In genomic region chr3:54146383-54147239, GRCh38 we compare ENCODE assay signal across 8 cellular contexts. TPM values are rescaled to one million over a fixed set of nuclear protein-coding genes. Genes with fewer than 3 reads are reported as not detected.
DNase-seq lines count a peak whose midpoint lies in the region; ATAC-seq, FAIRE-seq and TF ChIP-seq lines count a peak whose summit lies in the region.
"Had no signal": no experiment of that assay in that cellular context is flagged by ENCODE, and none has a peak within 500 bp of the region (broad histone marks: within the 10 kb centered on the region; RNA-seq: fewer than 3 reads in every experiment).

No MANE protein-coding gene starts in this region.

- DNase-seq in GM18507 (ENCODE audit: extremely low spot score, insufficient read length, low read depth), result peak; percentile 8
- peak; percentile 37 for DNase-seq in NCI-H146 treated with DMSO at 0.1 percent for 48 hours (lab: John Stamatoyannopoulos, UW; ENCODE audit: unreplicated experiment)
- no peak for DNase-seq in GM12878 (ENCODE audit: low read depth, low spot score)
- peak; percentile 68 for DNase-seq in kidney tubule cell (ENCODE audit: low spot score)
- DNase-seq in urothelium cell line (ENCODE audit: low spot score), result peak; percentile 75
- DNase-seq in stimulated activated CD4-positive, alpha-beta T cell treated with anti-CD3 and anti-CD28 coated beads, Interleukin-4, amount 100 ng/mL, for 4 hours, result no peak
- DNase-seq in activated CD4-positive, alpha-beta T cell treated with anti-CD3 and anti-CD28 coated beads, Interleukin-2, amount 50 U/mL, for 4 hours, result no peak

- peak; percentile 45; the same call in 1 of the 2 replicates for TF ChIP-seq RAD21 in GM12878 (IDR thresholded peaks at IDR 0.05; ENCODE audit: insufficient read depth, low read depth, low read length)

- POLR2A ChIA-PET in GM12878 (lab: Charles Lee), result no interaction called here

- 16% methylated on average over 14 of the region's 15 CpGs for WGBS in GM12878 (ENCODE audit: insufficient coverage, insufficient replicate concordance, low lambda C conversion rate, missing lambda C conversion rate)

- no peaks in the 10 kb centered on the region for H3K4me1 ChIP-seq in GM12878 (ENCODE audit: control insufficient read depth, insufficient read depth, low read length)
- H3K4me1 ChIP-seq: SJSA1 had no signal

- peak; percentile 90 for ATAC-seq in GM12878

- no peaks in the 10 kb centered on the region for H4K20me1 ChIP-seq in GM12878 (ENCODE audit: control insufficient read depth, insufficient read depth)

- no peak for TF ChIP-seq POLR2A in GM12878 (IDR thresholded peaks at IDR 0.05; ENCODE audit: low read depth, low read length)

- no peak for TF ChIP-seq EP300 in GM12878 (IDR thresholded peaks at IDR 0.05; ENCODE audit: borderline replicate concordance in 1 of 2, control insufficient read depth in 1 of 2, low read depth in 2 of 2, low read length in 2 of 2)

- H3K27ac ChIP-seq in GM12878 (ENCODE audit: control insufficient read depth, insufficient read depth), result no peak overlapping the region
- H3K27ac ChIP-seq: SJSA1 had no signal

- RAD21 ChIA-PET in GM12878 (lab: Charles Lee; ENCODE audit: unreplicated experiment), result interaction anchor here (1.1 kb wide), 1 partner anchor 209 kb away, joined by 3 read pairs; no protein-coding TSS in a partner anchor

- BruUV-seq in GM12878 (replicated peaks; lab: Mats Ljungman, UMichigan), result no TSS peak

- in situ Hi-C loops in GM12878 (cut with MboI), result no loop called here

- H3K4me2 ChIP-seq in GM12878 (ENCODE audit: control insufficient read depth, insufficient read depth), result no peak overlapping the region

- peak; percentile 36 to 50 (median 49); a peak in 5 of 6 replicates for TF ChIP-seq CTCF in GM12878 (IDR thresholded peaks at IDR 0.05 in 2 of 3, conservative IDR thresholded peaks at IDR 0.05 in 1 of 3; ENCODE audit: control insufficient read depth in 2 of 3, extremely low read depth in 1 of 3, insufficient read depth in 1 of 3, low read depth in 3 of 3, low read length in 3 of 3)

- no peaks in the 10 kb centered on the region for H3K79me2 ChIP-seq in GM12878 (ENCODE audit: control insufficient read depth, insufficient read depth, low read length)

- no peaks in the 10 kb centered on the region for H3K9me3 ChIP-seq in GM12878 (replicated peaks; ENCODE audit: control insufficient read depth, insufficient read depth, low read length)
- H3K9me3 ChIP-seq: SJSA1 had no signal

- SMC1A ChIA-PET in GM12878 (lab: Charles Lee; ENCODE audit: uncharacterized antibody, unreplicated experiment), result no interaction called here

- CTCF ChIA-PET in GM12878 (lab: Yijun Ruan, JAX), result interaction anchor here (1.6 kb wide), 1 partner anchor 208 kb away, joined by 3 read pairs; no protein-coding TSS in a partner anchor

- H2AFZ ChIP-seq in GM12878 (ENCODE audit: control insufficient read depth, low read depth, low read length), result no peak overlapping the region

- H3K36me3 ChIP-seq in GM12878 (ENCODE audit: control insufficient read depth in 2 of 2, insufficient read depth in 2 of 2, low read length in 1 of 2), result no peaks in the 10 kb centered on the region
- H3K36me3 ChIP-seq: SJSA1 had no signal

- intact Hi-C loops in GM12878 (cut with micrococcal nuclease; ENCODE audit: unreplicated experiment), result loop anchor here (5.0 to 10.0 kb wide), 2 partner anchors 212 to 226 kb away; no protein-coding TSS in a partner anchor

- H3K4me3 ChIP-seq in GM12878, result no peak overlapping the region
- H3K4me3 ChIP-seq: SJSA1 had no signal

- no peaks in the 10 kb centered on the region for H3K27me3 ChIP-seq in GM12878 (replicated peaks in 1 of 2; ENCODE audit: control insufficient read depth in 2 of 2, insufficient read depth in 2 of 2, low read length in 1 of 2)
- H3K27me3 ChIP-seq: SJSA1 had no signal

- no peak for FAIRE-seq in GM18507 (lab: Jason Lieb, UNC)
- FAIRE-seq in GM12878 (lab: Jason Lieb, UNC), result no peak
- no peak for FAIRE-seq in urothelium cell line (lab: Jason Lieb, UNC)

- H3K9ac ChIP-seq in GM12878 (ENCODE audit: control insufficient read depth, insufficient read depth, low read length), result no peak overlapping the region

TF ChIP-seq in GM12878, 131 proteins besides CTCF, POLR2A, EP300 and RAD21:
- TF ChIP-seq, protein P1, sequence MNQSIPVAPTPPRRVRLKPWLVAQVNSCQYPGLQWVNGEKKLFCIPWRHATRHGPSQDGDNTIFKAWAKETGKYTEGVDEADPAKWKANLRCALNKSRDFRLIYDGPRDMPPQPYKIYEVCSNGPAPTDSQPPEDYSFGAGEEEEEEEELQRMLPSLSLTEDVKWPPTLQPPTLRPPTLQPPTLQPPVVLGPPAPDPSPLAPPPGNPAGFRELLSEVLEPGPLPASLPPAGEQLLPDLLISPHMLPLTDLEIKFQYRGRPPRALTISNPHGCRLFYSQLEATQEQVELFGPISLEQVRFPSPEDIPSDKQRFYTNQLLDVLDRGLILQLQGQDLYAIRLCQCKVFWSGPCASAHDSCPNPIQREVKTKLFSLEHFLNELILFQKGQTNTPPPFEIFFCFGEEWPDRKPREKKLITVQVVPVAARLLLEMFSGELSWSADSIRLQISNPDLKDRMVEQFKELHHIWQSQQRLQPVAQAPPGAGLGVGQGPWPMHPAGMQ (IDR thresholded peaks at IDR 0.05; ENCODE audit: borderline replicate concordance), result no peak
- TF ChIP-seq NFXL1 (IDR thresholded peaks at IDR 0.05; ENCODE audit: borderline replicate concordance), result no peak
- no peak for TF ChIP-seq BRCA1 (IDR thresholded peaks at IDR 0.05; ENCODE audit: low read depth, low read length)

RNA-seq across cellular contexts. Expression of gene CACNA2D3, which starts 24.3 kb away (rescaled TPM):
- total RNA-seq in GM12878 (2013; cell fraction: nucleolus; rRNA removed), result not detected in 2 replicates
- total RNA-seq in GM12878 (2014; rRNA removed), result not detected in 2 replicates
- total RNA-seq in GM12878 (2014; rRNA removed; fragmentation: Illumina TruSeq; extraction: Trizol), result not detected in 2 replicates
- total RNA-seq in GM12878 (2021), result not detected in 2 replicates
- polyA plus RNA-seq in GM12878 (2011; ENCODE audit: low read depth), result not detected
- not detected in 2 replicates for polyA plus RNA-seq in GM12878 (2011; rRNA removed)
- not detected in 2 replicates for polyA plus RNA-seq in GM12878 (2011; cell fraction: cytosol; rRNA removed)
- not detected in 2 replicates for polyA plus RNA-seq in GM12878 (2011; cell fraction: nucleus; rRNA removed)
- polyA plus RNA-seq in GM12878 (2012), result not detected in 2 replicates
- not detected in 2 replicates for polyA plus RNA-seq in GM12878 (2014; fragmentation: Illumina TruSeq; extraction: Trizol)
- polyA plus RNA-seq in GM12878 (2014; fragmentation: Nextera tagmentation; extraction: Ambion mirVana), result not detected
- polyA plus RNA-seq in GM12878 (2014; rRNA removed), result not detected in 2 replicates
- not detected for polyA plus RNA-seq in GM12878 (2016; fragmentation: Nextera tagmentation; extraction: Ambion mirVana)
- polyA minus RNA-seq in GM12878 (2011; rRNA and poly(A)+ RNA removed), result not detected in 2 replicates
- not detected in 2 replicates for polyA minus RNA-seq in GM12878 (2011; cell fraction: cytosol; rRNA and poly(A)+ RNA removed)
- not detected in 2 replicates for polyA minus RNA-seq in GM12878 (2011; cell fraction: nucleus; rRNA and poly(A)+ RNA removed)
- total RNA-seq: SJSA1 had no signal

Comparison
In these comparisons a context has a peak if more than half of its experiments do, and no peak if none do; other contexts are left out.
1. DNase-seq: peak in GM18507 (single experiment), NCI-H146 treated with DMSO at 0.1 percent for 48 hours (single experiment), kidney tubule cell (single experiment) and urothelium cell line (single experiment); none in GM12878 (single experiment), stimulated activated CD4-positive, alpha-beta T cell treated with anti-CD3 and anti-CD28 coated beads, Interleukin-4, amount 100 ng/mL, for 4 hours (0 of 2) and activated CD4-positive, alpha-beta T cell treated with anti-CD3 and anti-CD28 coated beads, Interleukin-2, amount 50 U/mL, for 4 hours (0 of 2).